In the genomic region with DNA sequence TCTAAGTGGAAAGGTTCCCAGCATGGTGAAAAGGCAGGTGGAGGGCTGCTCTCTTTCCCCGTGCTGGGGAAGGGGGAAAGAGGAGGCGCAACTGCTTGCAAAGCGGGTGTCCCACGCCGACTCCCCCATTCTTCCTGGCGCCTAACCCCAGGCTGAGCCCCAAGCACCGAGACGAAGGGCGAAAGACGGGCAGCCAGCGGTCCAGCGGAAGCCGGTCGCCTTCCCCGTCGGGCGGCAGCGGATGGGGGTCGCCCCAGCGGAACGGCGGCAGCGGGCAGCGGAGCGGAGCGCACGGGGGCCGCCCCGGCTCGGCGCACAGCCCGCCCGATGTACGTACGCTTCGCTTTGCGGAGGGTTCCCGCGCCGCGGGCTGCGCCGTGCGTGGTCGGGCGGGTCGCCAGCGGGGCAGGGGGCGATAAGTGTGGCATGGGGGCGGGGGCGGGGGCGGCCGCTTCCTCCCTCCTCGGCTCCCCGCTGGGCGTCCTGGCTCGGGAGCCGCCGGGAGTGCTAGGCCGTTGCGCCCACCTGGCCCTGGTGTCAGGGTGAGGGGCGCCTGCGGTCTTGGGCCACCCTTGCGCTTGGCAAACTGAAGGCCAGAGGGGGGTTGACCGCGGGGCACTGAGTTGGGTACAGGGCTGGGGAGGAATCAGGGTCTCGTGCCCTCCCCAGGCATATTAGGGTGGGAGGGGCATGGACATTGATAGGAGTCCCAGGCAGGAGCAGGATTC, we compare ENCODE assay signal across 9 cellular contexts. TPM values are rescaled to one million over a fixed set of nuclear protein-coding genes. Genes with fewer than 3 reads are reported as not detected.
DNase-seq lines count a peak whose midpoint lies in the region; ATAC-seq, FAIRE-seq and TF ChIP-seq lines count a peak whose summit lies in the region.
"Had no signal": no experiment of that assay in that cellular context is flagged by ENCODE, and none has a peak within 500 bp of the region (broad histone marks: within the 10 kb centered on the region; RNA-seq: fewer than 3 reads in every experiment).

No MANE protein-coding gene starts in this region.

- H4K5ac ChIP-seq in H1 (ENCODE audit: insufficient read length, low read depth, low read length), result no peak overlapping the region

- no peak for TF ChIP-seq POLR2A in H1 (IDR thresholded peaks at IDR 0.05; ENCODE audit: control extremely low read depth in 1 of 2, low read depth in 2 of 2, low read length in 2 of 2)

- H3K9ac ChIP-seq in HUES48 (ENCODE audit: low read depth, low read length), result no peak overlapping the region
- peak overlapping the region in 3 of 4 experiments; percentile 51 to 71 (median 61); a peak in 5 of 7 replicates for H3K9ac ChIP-seq in H1 (replicated peaks in 1 of 4; ENCODE audit: extremely low read depth in 1 of 4, low read depth in 3 of 4, low read length in 3 of 4)
- no peak overlapping the region for H3K9ac ChIP-seq in trophoblast cell (ENCODE audit: low read length)

- peak overlapping the region; percentile 72; the same call in 1 of the 2 replicates for H2BK12ac ChIP-seq in H1 (ENCODE audit: low read depth, low read length)
- H2BK12ac ChIP-seq in trophoblast cell (ENCODE audit: low read length), result no peak overlapping the region

- no peaks in the 10 kb centered on the region for H4K20me1 ChIP-seq in H1 (replicated peaks in 1 of 2; ENCODE audit: control insufficient read depth in 1 of 2, insufficient read depth in 2 of 2, low read length in 2 of 2)

- no peaks in the 10 kb centered on the region for H3K9me3 ChIP-seq in CD4-positive, alpha-beta T cell (ENCODE audit: control insufficient read depth, low read length)
- H3K9me3 ChIP-seq in HUES48 (ENCODE audit: control insufficient read depth, insufficient read depth, low read length), result no peaks in the 10 kb centered on the region
- H3K9me3 ChIP-seq in H1 (ENCODE audit: insufficient read depth in 2 of 2, low read depth in 1 of 2, low read length in 1 of 2), result no peaks in the 10 kb centered on the region
- peaks cover 4% of the 10 kb centered on the region for H3K9me3 ChIP-seq in trophoblast cell (ENCODE audit: insufficient read depth, low read depth, low read length)
- H3K9me3 ChIP-seq: neutrophil had no signal

- H3K27me3 Mint-ChIP-seq in CD4-positive, alpha-beta T cell, result peaks cover 61% of the 10 kb centered on the region

- H4K8ac ChIP-seq in H1 (ENCODE audit: extremely low read depth, insufficient read depth, low read length) (peak overlapping the region; percentile 72), trophoblast cell (ENCODE audit: low read depth, low read length) (no peak overlapping the region)

- no peak overlapping the region for H3K14ac ChIP-seq in H1 (ENCODE audit: insufficient read length)
- no peak overlapping the region for H3K14ac ChIP-seq in trophoblast cell (ENCODE audit: low read length)

- H3K9me3 Mint-ChIP-seq in CD4-positive, alpha-beta T cell, result no peaks in the 10 kb centered on the region

- POLR2A ChIA-PET in CD4-positive, alpha-beta T cell (lab: Charles Lee), result interaction anchor here (1.0 kb wide), 1 partner anchor 50 kb away, joined by 3 read pairs; no protein-coding TSS in a partner anchor
- POLR2A ChIA-PET in H1 (lab: Charles Lee; ENCODE audit: partially characterized antibody), result interaction anchor here (0.8 to 1.9 kb wide), 3 partner anchors 12 to 33 kb away, joined by 3 to 10 read pairs (median 5); no protein-coding TSS in a partner anchor

- H3K27ac ChIP-seq in CD4-positive, alpha-beta T cell (ENCODE audit: low read depth, low read length), result no peak overlapping the region
- H3K27ac ChIP-seq in HUES48 (ENCODE audit: low read depth, low read length) (no peak overlapping the region), H1 (ENCODE audit: low read depth, low read length) (no peak overlapping the region), trophoblast cell (ENCODE audit: low read depth, low read length) (no peak overlapping the region)
- H3K27ac ChIP-seq: neutrophil had no signal

- H3K27ac Mint-ChIP-seq in CD4-positive, alpha-beta T cell, result no peak overlapping the region

- H2BK5ac ChIP-seq in H1 (ENCODE audit: low read depth, low read length) (no peak overlapping the region; the same call in 1 of the 2 replicates), trophoblast cell (ENCODE audit: low read depth, low read length, poor library complexity) (no peak overlapping the region)

- 4% methylated on average over 59 of the region's 67 CpGs; no CpG with 5 or more reads in 1 of the 2 experiments for WGBS in H1 (ENCODE audit: extremely low coverage in 1 of 2, insufficient coverage in 1 of 2, insufficient read length in 1 of 2, insufficient replicate concordance in 2 of 2, low coverage in 1 of 2, low lambda C conversion rate in 2 of 2, missing lambda C conversion rate in 1 of 2), 2 experiments
- no CpG with 5 or more reads among the region's 67 CpGs for WGBS in trophoblast cell (ENCODE audit: extremely low coverage, insufficient coverage, insufficient read length)

- H3K36me3 Mint-ChIP-seq in CD4-positive, alpha-beta T cell (ENCODE audit: low read depth), result no peaks in the 10 kb centered on the region

- peaks cover 10% of the 10 kb centered on the region for H3K4me1 Mint-ChIP-seq in CD4-positive, alpha-beta T cell (ENCODE audit: low read depth)

- no peak overlapping the region; the same call in 1 of the 2 replicates for H2BK15ac ChIP-seq in H1 (ENCODE audit: low read length)

- no peak for TF ChIP-seq EP300 in H1 (IDR thresholded peaks at IDR 0.05; ENCODE audit: borderline replicate concordance in 1 of 2, low read depth in 2 of 2, low read length in 2 of 2)

- H2AFZ ChIP-seq in H1 (ENCODE audit: low read length) (peak overlapping the region; percentile 42; the same call in 1 of the 2 replicates), trophoblast cell (ENCODE audit: insufficient read depth, low read length, poor library complexity) (peak overlapping the region; percentile 10)

- H4K12ac ChIP-seq in trophoblast cell (ENCODE audit: low read depth, low read length), result no peak overlapping the region

- FAIRE-seq in H1 (lab: Jason Lieb, UNC), result no peak

- H2BK120ac ChIP-seq in H1 (replicated peaks; ENCODE audit: low read depth, low read length) (peak overlapping the region; percentile 18), trophoblast cell (ENCODE audit: insufficient read depth, low read length, poor library complexity) (no peak overlapping the region)

- H3K4me3 Mint-ChIP-seq in CD4-positive, alpha-beta T cell, result no peak overlapping the region

- TF ChIP-seq CTCF in CD4-positive, alpha-beta T cell (IDR thresholded peaks at IDR 0.05), result no peak
- no peak for TF ChIP-seq CTCF in H1 (IDR thresholded peaks at IDR 0.05; ENCODE audit: control extremely low read depth in 1 of 3, insufficient read depth in 1 of 3, low read depth in 1 of 3, low read length in 3 of 3)

- H3K18ac ChIP-seq in H1 (ENCODE audit: extremely low read depth, low read length), result peak overlapping the region; percentile 78
- no peak overlapping the region for H3K18ac ChIP-seq in trophoblast cell (ENCODE audit: low read length)

- peaks cover 9% of the 10 kb centered on the region; the same call in 1 of the 2 replicates for H3K23me2 ChIP-seq in H1 (ENCODE audit: low read depth, low read length)

- peak overlapping the region; percentile 67 for H3K4me3 ChIP-seq in HUES48 (ENCODE audit: low read depth, low read length)
- peak overlapping the region; percentile 35 to 64 (median 56) for H3K4me3 ChIP-seq in H1 (ENCODE audit: extremely low read depth in 1 of 4, insufficient read depth in 2 of 4, low read depth in 3 of 4, low read length in 4 of 4)
- H3K4me3 ChIP-seq in trophoblast cell (ENCODE audit: low read depth, low read length), result no peak overlapping the region

- H3K79me2 ChIP-seq in H1 (ENCODE audit: control insufficient read depth in 1 of 2, insufficient read depth in 2 of 2, low read length in 2 of 2) (no peaks in the 10 kb centered on the region), trophoblast cell (ENCODE audit: control insufficient read depth, insufficient read depth, low read length, poor library complexity) (no peaks in the 10 kb centered on the region)

- H2AK5ac ChIP-seq in H1 (ENCODE audit: low read depth, low read length) (no peak overlapping the region), trophoblast cell (ENCODE audit: low read length) (no peak overlapping the region)

- H2BK20ac ChIP-seq in H1 (ENCODE audit: low read length), result peak overlapping the region; percentile 98; the same call in 1 of the 2 replicates

- CTCF ChIA-PET in CD4-positive, alpha-beta T cell (lab: Charles Lee), result no interaction called here
- CTCF ChIA-PET in H1 (lab: Charles Lee; ENCODE audit: partially characterized antibody), result interaction anchor here (4.5 to 4.8 kb wide), 2 partner anchors 46 to 90 kb away, joined by 23 to 26 read pairs; no protein-coding TSS in a partner anchor

- H3K36me3 ChIP-seq in HUES48 (ENCODE audit: control insufficient read depth, insufficient read depth, low read length) (no peaks in the 10 kb centered on the region), H1 (ENCODE audit: control insufficient read depth in 2 of 4, insufficient read depth in 4 of 4, low read length in 3 of 4) (no peaks in the 10 kb centered on the region), trophoblast cell (ENCODE audit: control insufficient read depth in 1 of 2, insufficient read depth in 2 of 2, low read length in 2 of 2) (no peaks in the 10 kb centered on the region)
- H3K36me3 ChIP-seq: neutrophil had no signal

- no peak for DNase-seq in CD4-positive, alpha-beta T cell
- peak in 1 of 2 experiments; percentile 84 for DNase-seq in H1 (ENCODE audit: low read depth in 1 of 2, low spot score in 2 of 2)
- DNase-seq in trophoblast cell, result no peak
- no peak for DNase-seq in COR-L47 (lab: John Stamatoyannopoulos, UW)
- no peak for DNase-seq in NCI-H1105 treated with DMSO at 0.1 percent for 48 hours (lab: John Stamatoyannopoulos, UW)
- DNase-seq in ureter (ENCODE audit: low spot score), result no peak
- DNase-seq in NCI-H82 treated with DMSO at 0.1 percent for 48 hours (lab: John Stamatoyannopoulos, UW; ENCODE audit: unreplicated experiment), result no peak

- H3K79me1 ChIP-seq in H1 (ENCODE audit: low read depth, low read length) (no peaks in the 10 kb centered on the region), trophoblast cell (ENCODE audit: low read length) (no peaks in the 10 kb centered on the region)

- H3K4me2 ChIP-seq in H1 (ENCODE audit: insufficient read depth in 1 of 2, low read depth in 2 of 2, low read length in 2 of 2) (peak overlapping the region; percentile 77 to 91), trophoblast cell (ENCODE audit: low read length) (peak overlapping the region; percentile 73)

- peaks cover 11% of the 10 kb centered on the region for H3K27me3 ChIP-seq in CD4-positive, alpha-beta T cell (ENCODE audit: control insufficient read depth, insufficient read depth, low read length)
- H3K27me3 ChIP-seq in HUES48 (ENCODE audit: control insufficient read depth, insufficient read depth, low read length), result peaks cover 12% of the 10 kb centered on the region
- H3K27me3 ChIP-seq in H1 (replicated peaks in 1 of 4; ENCODE audit: control insufficient read depth in 3 of 4, extremely low read depth in 1 of 4, insufficient read depth in 3 of 4, low read length in 3 of 4), result peaks cover 0 to 5% (median 3%) of the 10 kb centered on the region in 4 experiments; a peak in 4 of 7 replicates
- H3K27me3 ChIP-seq in trophoblast cell (ENCODE audit: insufficient read depth, low read length), result peaks cover 19% of the 10 kb centered on the region

- TF ChIP-seq RAD21 in H1 (IDR thresholded peaks at IDR 0.05 in 1 of 2, conservative IDR thresholded peaks at IDR 0.05 in 1 of 2; ENCODE audit: low read depth in 2 of 2, low read length in 2 of 2), result no peak

- H3K4ac ChIP-seq in H1 (replicated peaks; ENCODE audit: insufficient read length, low read depth, low read length) (no peak overlapping the region), trophoblast cell (ENCODE audit: low read depth, low read length) (no peak overlapping the region)

- H3K23ac ChIP-seq in H1 (ENCODE audit: insufficient read length) (no peak overlapping the region), trophoblast cell (ENCODE audit: low read length) (no peak overlapping the region)

- intact Hi-C loops in CD4-positive, alpha-beta T cell (cut with DNase I, micrococcal nuclease), result no loop called here

- H3K4me1 ChIP-seq in HUES48 (ENCODE audit: control insufficient read depth, insufficient read depth, low read length) (peaks cover 22% of the 10 kb centered on the region), H1 (replicated peaks in 1 of 4; ENCODE audit: control insufficient read depth in 3 of 4, insufficient read depth in 4 of 4, low read length in 3 of 4) (peaks cover 0 to 23% (median 18%) of the 10 kb centered on the region in 4 experiments; a peak in 6 of 7 replicates), trophoblast cell (ENCODE audit: control insufficient read depth in 1 of 2, insufficient read depth in 2 of 2, low read length in 2 of 2) (peaks cover 0 to 4% of the 10 kb centered on the region in 2 experiments)

- H3K56ac ChIP-seq in H1 (replicated peaks; ENCODE audit: insufficient read length, low read depth, low read length), result no peak overlapping the region

- H4K91ac ChIP-seq in H1 (replicated peaks; ENCODE audit: insufficient read length, low read length) (peak overlapping the region; percentile 22), trophoblast cell (ENCODE audit: low read depth, low read length) (no peak overlapping the region)

- peak; percentile 24 for ATAC-seq in CD4-positive, alpha-beta T cell (ENCODE audit: poor library complexity)

RNA-seq across cellular contexts. Expression of gene HSPB1, which starts 35.2 kb away (rescaled TPM):
- 10 to 100 TPM; 38.0 to 38.6 TPM for total RNA-seq in CD4-positive, alpha-beta T cell
- 165 and 194 TPM in 2 replicates for total RNA-seq in H1 (2021; fragmentation: NEBNext Ultra II Directional; extraction: Animal tissue kit (Norgen Biotek cat#: 25700))
- 254 and 440 TPM in 2 replicates for polyA plus RNA-seq in H1 (2011; rRNA removed)
- 140 TPM for polyA plus RNA-seq in H1 (2011; cell fraction: cytosol; rRNA removed)
- 158 TPM for polyA plus RNA-seq in H1 (2011; cell fraction: nucleus; rRNA removed)
- polyA plus RNA-seq in H1 (2012, experiment 1 of 2), result 103 to 239 TPM (median 205 TPM) in 4 replicates
- 130 TPM for polyA plus RNA-seq in H1 (2012, experiment 2 of 2)
- 200 TPM for polyA plus RNA-seq in H1 (2013, experiment 1 of 2)
- 202 TPM for polyA plus RNA-seq in H1 (2013, experiment 2 of 2)
- 12.2 and 16.7 TPM in 2 replicates for polyA minus RNA-seq in H1 (2011; rRNA and poly(A)+ RNA removed)
- 52.6 TPM for polyA minus RNA-seq in H1 (2011; cell fraction: cytosol; rRNA and poly(A)+ RNA removed)
- 46.7 TPM for polyA minus RNA-seq in H1 (2011; cell fraction: nucleus; rRNA and poly(A)+ RNA removed)
- 1,533 and 1,664 TPM in 2 replicates for polyA plus RNA-seq in trophoblast cell (2013)
- total RNA-seq in ureter, result 1,074 TPM

Comparison
In these comparisons a context has a peak if more than half of its experiments do, and no peak if none do; other contexts are left out.
1. H3K9ac ChIP-seq: peak in H1 (3 of 4); none in HUES48 (single experiment) and trophoblast cell (single experiment).